In the genomic region with DNA sequence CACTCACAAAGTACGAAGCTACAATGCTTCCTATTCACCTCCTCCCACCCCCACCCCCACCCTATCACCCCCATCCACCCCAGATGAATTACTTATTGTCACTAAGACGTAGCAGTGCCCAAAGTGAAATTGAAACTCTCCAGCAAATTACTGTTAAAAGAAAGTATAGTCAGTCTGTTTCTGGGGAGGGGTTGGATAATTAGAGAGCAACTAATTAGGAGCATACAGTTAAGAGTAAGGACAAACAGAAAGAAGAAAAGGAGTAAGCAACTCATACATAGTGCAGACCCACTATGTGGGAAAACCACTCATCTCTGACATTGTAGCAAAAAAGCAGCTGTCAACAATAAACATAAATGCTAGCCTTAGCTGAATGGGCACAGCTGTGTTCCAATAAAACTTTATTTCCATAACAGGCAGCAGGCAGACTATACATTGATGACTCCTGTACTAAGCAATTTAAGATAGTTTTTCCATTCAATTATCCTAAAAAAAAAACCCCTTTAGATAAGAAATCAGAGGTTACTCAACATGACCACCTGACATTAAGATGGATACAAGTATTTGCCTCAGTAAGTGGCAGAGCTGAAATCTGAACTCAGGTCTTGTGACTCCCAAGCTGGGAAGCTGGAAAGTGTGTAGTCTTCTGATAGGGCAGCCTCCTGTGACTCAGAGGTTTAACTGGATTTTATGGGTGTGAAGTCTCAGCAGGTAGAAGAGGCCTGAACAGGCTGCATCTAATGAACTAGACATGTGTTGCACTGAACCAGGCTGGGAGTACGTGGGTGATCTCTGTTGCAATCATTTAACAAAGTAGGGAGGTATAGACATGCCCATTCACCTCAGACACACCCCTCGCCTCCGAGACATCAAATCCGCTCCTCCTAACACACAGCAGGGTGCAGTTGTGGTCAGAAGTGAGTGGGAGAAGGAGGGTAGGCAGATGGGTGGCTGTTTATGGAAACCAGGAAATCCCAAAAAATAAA, we compare ENCODE assay signal across 9 cellular contexts.
DNase-seq lines count a peak whose midpoint lies in the region; ATAC-seq and TF ChIP-seq lines count a peak whose summit lies in the region.
"Had no signal": no experiment of that assay in that cellular context is flagged by ENCODE, and none has a peak within 500 bp of the region (broad histone marks: within the 10 kb centered on the region; RNA-seq: fewer than 3 reads in every experiment).

No MANE protein-coding gene starts in this region.

- no peak for TF ChIP-seq EP300 in suprapubic skin (IDR thresholded peaks at IDR 0.05)

- no peaks in the 10 kb centered on the region for H3K36me3 Mint-ChIP-seq in activated CD4-positive, alpha-beta memory T cell treated with anti-CD3 and anti-CD28 coated beads, Interleukin-2, amount 10 ng/mL, durations not matched to agents 7 days and 5 days (ENCODE audit: low read depth)
- no peaks in the 10 kb centered on the region for H3K36me3 Mint-ChIP-seq in nephron progenitor cell (ENCODE audit: low read depth)

- ATAC-seq in HG03064 (IDR thresholded peaks at IDR 0.05; ENCODE audit: low read depth, unreplicated experiment) (peak; percentile 33), HG02852 (IDR thresholded peaks at IDR 0.05; ENCODE audit: unreplicated experiment) (no peak)

- H3K4me3 ChIP-seq in suprapubic skin, result no peak overlapping the region

- no peaks in the 10 kb centered on the region for H3K9me3 ChIP-seq in suprapubic skin
- H3K9me3 ChIP-seq: neutrophil had no signal

- CTCF ChIA-PET in activated CD4-positive, alpha-beta memory T cell treated with anti-CD3 and anti-CD28 coated beads, Interleukin-2, amount 10 ng/mL, durations not matched to agents 7 days and 5 days (lab: Charles Lee), result interaction anchor here (1.2 to 1.6 kb wide), 3 partner anchors 8 to 194 kb away, joined by 3 to 4 read pairs (median 3); partner anchors contain the start of gene KLF7

- no peak overlapping the region for H3K27ac ChIP-seq in suprapubic skin
- H3K27ac ChIP-seq: neutrophil had no signal

- peak overlapping the region; percentile 82 for H3K27ac Mint-ChIP-seq in activated CD4-positive, alpha-beta memory T cell treated with anti-CD3 and anti-CD28 coated beads, Interleukin-2, amount 10 ng/mL, durations not matched to agents 7 days and 5 days
- peak overlapping the region; percentile 9 for H3K27ac Mint-ChIP-seq in nephron progenitor cell

- no peaks in the 10 kb centered on the region for H3K36me3 ChIP-seq in suprapubic skin
- H3K36me3 ChIP-seq: neutrophil had no signal

- H3K4me1 ChIP-seq in suprapubic skin, result peaks cover 21% of the 10 kb centered on the region

- POLR2A ChIA-PET in activated CD4-positive, alpha-beta memory T cell treated with anti-CD3 and anti-CD28 coated beads, Interleukin-2, amount 10 ng/mL, durations not matched to agents 7 days and 5 days (lab: Charles Lee), result interaction anchor here (1.0 to 8.6 kb wide), 6 partner anchors 8 to 374 kb away, joined by 3 to 110 read pairs (median 10); partner anchors contain the start of genes CCNYL1, CREB1 and KLF7

- H3K9me3 Mint-ChIP-seq in activated CD4-positive, alpha-beta memory T cell treated with anti-CD3 and anti-CD28 coated beads, Interleukin-2, amount 10 ng/mL, durations not matched to agents 7 days and 5 days, result no peaks in the 10 kb centered on the region
- no peaks in the 10 kb centered on the region for H3K9me3 Mint-ChIP-seq in nephron progenitor cell

- peak overlapping the region; percentile 56 for H3K4me3 Mint-ChIP-seq in activated CD4-positive, alpha-beta memory T cell treated with anti-CD3 and anti-CD28 coated beads, Interleukin-2, amount 10 ng/mL, durations not matched to agents 7 days and 5 days
- no peak overlapping the region for H3K4me3 Mint-ChIP-seq in nephron progenitor cell

- DNase-seq in activated effector memory CD4-positive, alpha-beta T cell treated with anti-CD3 and anti-CD28 coated beads, Interleukin-2, amount 50 U/mL, for 16 hours, result peak; percentile 65
- no peak for DNase-seq in activated effector memory CD4-positive, alpha-beta T cell treated with Interleukin-2 at 50 U/mL for 16 hours
- DNase-seq in activated CD4-positive, alpha-beta memory T cell treated with anti-CD3 and anti-CD28 coated beads, Interleukin-2, amount 10 ng/mL, durations not matched to agents 7 days and 5 days, result peak; percentile 28
- DNase-seq in nephron progenitor cell (no peak), suprapubic skin (ENCODE audit: low spot score in 2 of 2) (no peak), DMS79 (lab: John Stamatoyannopoulos, UW) (no peak)

- no peak for TF ChIP-seq POLR2A in suprapubic skin (IDR thresholded peaks at IDR 0.05)

- H3K4me1 Mint-ChIP-seq in activated CD4-positive, alpha-beta memory T cell treated with anti-CD3 and anti-CD28 coated beads, Interleukin-2, amount 10 ng/mL, durations not matched to agents 7 days and 5 days, result peaks cover 55% of the 10 kb centered on the region
- peaks cover 51% of the 10 kb centered on the region for H3K4me1 Mint-ChIP-seq in nephron progenitor cell

- no peaks in the 10 kb centered on the region for H3K27me3 ChIP-seq in suprapubic skin
- H3K27me3 ChIP-seq: neutrophil had no signal

- 78% methylated on average over 6 of the region's 6 CpGs for WGBS in suprapubic skin

- TF ChIP-seq CTCF in nephron progenitor cell (IDR thresholded peaks at IDR 0.05) (no peak), suprapubic skin (IDR thresholded peaks at IDR 0.05) (no peak)

- no peaks in the 10 kb centered on the region for H3K27me3 Mint-ChIP-seq in activated CD4-positive, alpha-beta memory T cell treated with anti-CD3 and anti-CD28 coated beads, Interleukin-2, amount 10 ng/mL, durations not matched to agents 7 days and 5 days
- no peaks in the 10 kb centered on the region for H3K27me3 Mint-ChIP-seq in nephron progenitor cell (ENCODE audit: low read depth, poor library complexity)

Comparison
In these comparisons a context has a peak if more than half of its experiments do, and no peak if none do; other contexts are left out.
1. DNase-seq: peak in activated effector memory CD4-positive, alpha-beta T cell treated with anti-CD3 and anti-CD28 coated beads, Interleukin-2, amount 50 U/mL, for 16 hours (single experiment) and activated CD4-positive, alpha-beta memory T cell treated with anti-CD3 and anti-CD28 coated beads, Interleukin-2, amount 10 ng/mL, durations not matched to agents 7 days and 5 days (single experiment); none in activated effector memory CD4-positive, alpha-beta T cell treated with Interleukin-2 at 50 U/mL for 16 hours (single experiment), nephron progenitor cell (single experiment), suprapubic skin (0 of 2) and DMS79 (single experiment).